8 cellular contexts compared by ENCODE assay signal in the genomic region with DNA sequence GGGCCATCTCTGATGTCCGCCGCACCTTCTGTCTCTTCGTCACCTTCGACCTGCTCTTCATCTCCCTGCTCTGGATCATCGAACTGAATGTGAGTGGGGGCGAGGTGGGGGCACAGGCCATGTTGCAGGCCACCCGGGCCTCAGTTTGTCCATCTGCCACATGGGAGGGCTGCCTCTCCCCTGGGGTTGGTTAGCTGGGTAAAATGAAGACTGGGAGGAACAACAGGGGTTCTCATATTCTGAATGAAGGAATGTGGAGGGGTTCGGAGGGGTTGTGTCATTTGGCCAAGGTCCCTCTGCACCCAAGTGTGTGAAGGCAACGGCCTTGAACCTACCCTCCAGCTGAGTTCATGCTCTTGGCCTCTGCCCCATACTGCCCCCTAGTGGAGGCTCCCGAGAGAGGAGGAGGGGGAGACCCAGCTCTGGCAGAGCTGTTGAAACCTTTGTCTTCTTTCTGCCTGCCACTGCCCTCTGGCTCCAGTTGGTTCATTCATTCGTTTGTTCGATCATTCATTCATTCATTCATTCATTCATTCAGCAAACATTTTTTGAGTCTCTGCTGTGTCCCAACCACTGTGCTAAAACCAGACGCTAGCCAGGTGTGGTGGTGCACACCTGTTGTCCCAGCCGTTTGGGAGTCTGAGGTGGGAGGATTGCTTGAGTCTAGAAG. TPM values are rescaled to one million over a fixed set of nuclear protein-coding genes. Genes with fewer than 3 reads are reported as not detected.
DNase-seq lines count a peak whose midpoint lies in the region; ATAC-seq and TF ChIP-seq lines count a peak whose summit lies in the region.

No MANE protein-coding gene starts in this region.

- no peaks in the 10 kb centered on the region for H3K9me2 ChIP-seq in OCI-LY1 (ENCODE audit: low read depth, low read length)

- no peak for ATAC-seq in thoracic aorta (ENCODE audit: insufficient number of reproducible peaks, low FRiP score, low read depth)
- no peak for ATAC-seq in HG03139 (IDR thresholded peaks at IDR 0.05; ENCODE audit: unreplicated experiment)

- TF ChIP-seq CTCF in OCI-LY1 (IDR thresholded peaks at IDR 0.05; ENCODE audit: low read length) (peak; percentile 94), fibroblast of lung (conservative IDR thresholded peaks at IDR 0.05 in 1 of 2, IDR thresholded peaks at IDR 0.05 in 1 of 2; ENCODE audit: low read depth in 1 of 2, low read length in 2 of 2) (peak; percentile 79 to 88), neutrophil (IDR thresholded peaks at IDR 0.05) (peak; percentile 75), thoracic aorta (IDR thresholded peaks at IDR 0.05) (peak; percentile 79)

- H3K27me3 ChIP-seq in OCI-LY1 (ENCODE audit: insufficient read depth, low read length), result no peaks in the 10 kb centered on the region
- H3K27me3 ChIP-seq in fibroblast of lung (ENCODE audit: control insufficient read depth, insufficient read depth, low read length), result no peaks in the 10 kb centered on the region
- no peaks in the 10 kb centered on the region for H3K27me3 ChIP-seq in neutrophil
- no peaks in the 10 kb centered on the region for H3K27me3 ChIP-seq in thoracic aorta (replicated peaks; ENCODE audit: insufficient read depth)

- DNase-seq in activated gamma-delta T cell treated with Interleukin-2 at 50 U/mL for 16 hours (peak; percentile 77), activated gamma-delta T cell (lab: John Stamatoyannopoulos, UW) (no peak), fibroblast of lung (ENCODE audit: low read depth in 2 of 2) (peak in 1 of 2 donors; percentile 37), thoracic aorta (ENCODE audit: low spot score) (no peak)
- peak; percentile 84 for DNase-seq in activated T-cell treated with anti-CD3 and anti-CD28 coated beads, Interleukin-2, amount 50 U/mL, for 24 hours

- H3K4me3 ChIP-seq in OCI-LY1 (ENCODE audit: low read depth, low read length, poor library complexity, severe bottlenecking), result no peak overlapping the region
- no peak overlapping the region for H3K4me3 ChIP-seq in fibroblast of lung (replicated peaks in 1 of 4; ENCODE audit: control extremely low read depth in 1 of 4, insufficient read depth in 1 of 4, low read depth in 3 of 4, low read length in 4 of 4)
- no peak overlapping the region for H3K4me3 ChIP-seq in neutrophil (ENCODE audit: low read depth in 1 of 2, low read length in 1 of 2)
- no peak overlapping the region for H3K4me3 ChIP-seq in thoracic aorta

- no peaks in the 10 kb centered on the region for H3K9me3 ChIP-seq in OCI-LY1 (ENCODE audit: low read length)
- H3K9me3 ChIP-seq in fibroblast of lung (ENCODE audit: control insufficient read depth, insufficient read depth, low read depth, low read length), result no peaks in the 10 kb centered on the region
- no peaks in the 10 kb centered on the region for H3K9me3 ChIP-seq in neutrophil
- no peaks in the 10 kb centered on the region for H3K9me3 ChIP-seq in thoracic aorta

- H3K4me2 ChIP-seq in OCI-LY1 (ENCODE audit: low read length) (no peak overlapping the region), fibroblast of lung (ENCODE audit: extremely low read depth, insufficient read depth, low read length) (no peak overlapping the region)

- H3K36me3 Mint-ChIP-seq in activated T-cell treated with anti-CD3 and anti-CD28 coated beads, Interleukin-2, amount 50 U/mL, for 24 hours (ENCODE audit: low read depth), result peaks cover 41% of the 10 kb centered on the region

- H3K36me3 ChIP-seq in OCI-LY1 (ENCODE audit: insufficient read depth, low read length) (peaks cover 5% of the 10 kb centered on the region; the same call in 1 of the 2 replicates), fibroblast of lung (ENCODE audit: control insufficient read depth, insufficient read depth, low read length) (no peaks in the 10 kb centered on the region), neutrophil (peaks cover 49% of the 10 kb centered on the region), thoracic aorta (peaks cover 4% of the 10 kb centered on the region)

- H3K4me1 ChIP-seq in OCI-LY1 (ENCODE audit: insufficient read depth, low read length, severe bottlenecking) (peaks cover 13% of the 10 kb centered on the region), fibroblast of lung (ENCODE audit: control insufficient read depth, extremely low read depth, insufficient read depth, low read length) (no peaks in the 10 kb centered on the region), neutrophil (ENCODE audit: control insufficient read depth in 1 of 2, insufficient read depth in 1 of 2, low read depth in 1 of 2, low read length in 1 of 2) (peaks cover 8 to 16% of the 10 kb centered on the region in 2 experiments), thoracic aorta (ENCODE audit: control insufficient read depth in 1 of 2, low read depth in 2 of 2) (no peaks in the 10 kb centered on the region)

- no peaks in the 10 kb centered on the region for H3K27me3 Mint-ChIP-seq in activated T-cell treated with anti-CD3 and anti-CD28 coated beads, Interleukin-2, amount 50 U/mL, for 24 hours

- H3K79me2 ChIP-seq in OCI-LY1 (ENCODE audit: insufficient read depth, low read length) (no peaks in the 10 kb centered on the region), fibroblast of lung (ENCODE audit: control insufficient read depth, insufficient read depth, low read length) (no peaks in the 10 kb centered on the region)

- H4K20me1 ChIP-seq in OCI-LY1 (ENCODE audit: insufficient read depth, low read length), result no peaks in the 10 kb centered on the region
- H4K20me1 ChIP-seq in fibroblast of lung (ENCODE audit: control insufficient read depth, extremely low read depth, insufficient read depth, low read length), result no peaks in the 10 kb centered on the region

- H3K4me1 Mint-ChIP-seq in activated T-cell treated with anti-CD3 and anti-CD28 coated beads, Interleukin-2, amount 50 U/mL, for 24 hours (ENCODE audit: low read depth), result peaks cover 40% of the 10 kb centered on the region

- H3K4me3 Mint-ChIP-seq in activated T-cell treated with anti-CD3 and anti-CD28 coated beads, Interleukin-2, amount 50 U/mL, for 24 hours, result no peak overlapping the region

- H3K9me3 Mint-ChIP-seq in activated T-cell treated with anti-CD3 and anti-CD28 coated beads, Interleukin-2, amount 50 U/mL, for 24 hours, result no peaks in the 10 kb centered on the region

- no peak overlapping the region for H2AFZ ChIP-seq in OCI-LY1 (ENCODE audit: low read length)
- H2AFZ ChIP-seq in fibroblast of lung (ENCODE audit: low read length), result no peak overlapping the region

- H3K27ac Mint-ChIP-seq in activated T-cell treated with anti-CD3 and anti-CD28 coated beads, Interleukin-2, amount 50 U/mL, for 24 hours, result no peak overlapping the region

- no peak overlapping the region for H3K27ac ChIP-seq in OCI-LY1 (ENCODE audit: low read depth, low read length, poor library complexity, severe bottlenecking)
- H3K27ac ChIP-seq in fibroblast of lung (ENCODE audit: insufficient read depth, low read length), result no peak overlapping the region
- H3K27ac ChIP-seq in neutrophil, result no peak overlapping the region
- no peak overlapping the region for H3K27ac ChIP-seq in thoracic aorta

- no peaks in the 10 kb centered on the region for H3F3A ChIP-seq in OCI-LY1 (ENCODE audit: insufficient read depth, low read length)

- no peak overlapping the region for H3K9ac ChIP-seq in OCI-LY1 (ENCODE audit: low read length)
- H3K9ac ChIP-seq in fibroblast of lung (ENCODE audit: insufficient read depth, low read length), result no peak overlapping the region

RNA-seq across cellular contexts. Expression of a gene that starts 11.4 kb away (rescaled TPM):
- 0.17 and 0.26 TPM in 2 replicates for total RNA-seq in fibroblast of lung
- polyA plus RNA-seq in fibroblast of lung, result 0.05 TPM in 1 of 2 replicates, not detected in the other
- 0.09 and 0.16 TPM in 2 replicates for polyA plus RNA-seq in fibroblast of lung (2012)
- polyA minus RNA-seq in fibroblast of lung (ENCODE audit: low replicate concordance), result 0.19 and 1.2 TPM in 2 replicates
- total RNA-seq in thoracic aorta, result 10 to 100 TPM in 1 of 2 donors, 1 to 10 TPM in 1; 6.4 to 16.9 TPM

RNA-seq across cellular contexts. Expression of a gene that starts 14.5 kb away (rescaled TPM):
- not detected in 2 replicates for total RNA-seq in fibroblast of lung
- not detected in 2 replicates for polyA plus RNA-seq in fibroblast of lung
- not detected in 2 replicates for polyA plus RNA-seq in fibroblast of lung (2012)
- polyA minus RNA-seq in fibroblast of lung (ENCODE audit: low replicate concordance), result not detected in 2 replicates
- 10 to 100 TPM in 1 of 2 donors, 1 to 10 TPM in 1; 3.1 to 22.9 TPM for total RNA-seq in thoracic aorta

RNA-seq across cellular contexts. Expression of a gene that starts 16.9 kb away (rescaled TPM):
- total RNA-seq in fibroblast of lung (28.0 and 31.7 TPM in 2 replicates), thoracic aorta (10 to 100 TPM; 52.5 to 67.7 TPM)
- polyA plus RNA-seq in fibroblast of lung, result 30.4 and 43.1 TPM in 2 replicates
- 24.5 and 28.5 TPM in 2 replicates for polyA plus RNA-seq in fibroblast of lung (2012)
- polyA minus RNA-seq in fibroblast of lung (ENCODE audit: low replicate concordance), result 109 and 119 TPM in 2 replicates

RNA-seq across cellular contexts. Expression of a gene that starts 27.0 kb away (rescaled TPM):
- total RNA-seq in fibroblast of lung (under 0.01 and 0.26 TPM in 2 replicates), thoracic aorta (1 to 10 TPM in 1 of 2 donors, under 1 TPM in 1; 0.27 to 2.1 TPM)
- 0.05 TPM in 1 of 2 replicates, not detected in the other for polyA plus RNA-seq in fibroblast of lung
- polyA plus RNA-seq in fibroblast of lung (2012), result 0.08 TPM in 1 of 2 replicates, not detected in the other
- polyA minus RNA-seq in fibroblast of lung (ENCODE audit: low replicate concordance), result not detected in 2 replicates

RNA-seq across cellular contexts. Expression of a gene that starts 34.1 kb away (rescaled TPM):
- 8.8 and 10.8 TPM in 2 replicates for total RNA-seq in fibroblast of lung
- polyA plus RNA-seq in fibroblast of lung, result 5.9 and 7.9 TPM in 2 replicates
- polyA plus RNA-seq in fibroblast of lung (2012), result 7.8 and 7.9 TPM in 2 replicates
- 9.0 and 52.0 TPM in 2 replicates for polyA minus RNA-seq in fibroblast of lung (ENCODE audit: low replicate concordance)
- 10 to 100 TPM; 19.9 to 27.2 TPM for total RNA-seq in thoracic aorta

Comparison
In these comparisons a context has a peak if more than half of its experiments do, and no peak if none do; other contexts are left out.
1. DNase-seq: peak in activated gamma-delta T cell treated with Interleukin-2 at 50 U/mL for 16 hours (single experiment) and activated T-cell treated with anti-CD3 and anti-CD28 coated beads, Interleukin-2, amount 50 U/mL, for 24 hours (single experiment); none in activated gamma-delta T cell (single experiment) and thoracic aorta (single experiment).
2. Peak in every context shown above with its lines, with median percentiles within 50 percentile points of each other: CTCF ChIP-seq.